26 cellular contexts compared by ENCODE assay signal in the genomic region with DNA sequence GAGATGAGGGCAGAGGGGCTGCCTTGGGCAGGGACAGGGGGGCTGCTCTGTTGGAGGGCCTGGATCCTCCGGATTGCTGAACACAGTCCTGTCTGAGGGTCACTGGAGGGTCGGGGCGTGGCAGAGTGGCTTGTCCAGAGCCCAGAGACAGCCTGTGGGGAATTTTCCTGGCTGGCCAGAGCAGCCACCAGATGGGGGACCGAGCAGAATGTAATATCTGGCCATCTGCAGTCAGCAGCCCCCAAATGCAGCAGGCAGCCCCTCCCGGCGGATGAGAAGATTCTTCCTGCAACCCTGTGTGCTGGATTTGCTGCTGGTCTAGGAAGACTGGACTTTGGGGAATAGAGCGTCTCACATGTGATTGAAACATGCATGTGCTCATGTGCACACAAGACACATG. TPM values are rescaled to one million over a fixed set of nuclear protein-coding genes. Genes with fewer than 3 reads are reported as not detected.
A peak's percentile ranks its signal among the peaks of the same experiment; 100 is the strongest.
DNase-seq lines count a peak whose midpoint lies in the region; ATAC-seq and TF ChIP-seq lines count a peak whose summit lies in the region.
"Had no signal": no experiment of that assay in that cellular context is flagged by ENCODE, and none has a peak within 500 bp of the region (broad histone marks: within the 10 kb centered on the region; RNA-seq: fewer than 3 reads in every experiment).

No MANE protein-coding gene starts in this region.

- H3K9ac ChIP-seq in neuronal stem cell (ENCODE audit: low read depth, low read length, poor library complexity) = peak overlapping the region; percentile 24
- H3K9ac ChIP-seq: BLaER1 had no signal

- H3K36me3 Mint-ChIP-seq in glutamatergic neuron (ENCODE audit: unreplicated experiment) (no peaks in the 10 kb centered on the region), type B pancreatic cell (no peaks in the 10 kb centered on the region)
- H3K36me3 Mint-ChIP-seq: CD14-positive monocyte; CD4-positive, alpha-beta memory T cell; CD4-positive, CD25-positive, alpha-beta regulatory T cell; CD8-positive, alpha-beta memory T cell had no signal

- no peak overlapping the region for H3K4ac ChIP-seq in neuronal stem cell (ENCODE audit: low read length)

- no peak for TF ChIP-seq CTCF in glutamatergic neuron (IDR thresholded peaks at IDR 0.05; ENCODE audit: partially characterized antibody, unreplicated experiment)
- TF ChIP-seq CTCF in type B pancreatic cell (conservative IDR thresholded peaks at IDR 0.05) = no peak

- H2BK15ac ChIP-seq in neuronal stem cell (ENCODE audit: low read length) = no peak overlapping the region

- H4K91ac ChIP-seq in neuronal stem cell (ENCODE audit: low read depth, low read length, poor library complexity) = no peak overlapping the region

- H3K27ac Mint-ChIP-seq in glutamatergic neuron (ENCODE audit: unreplicated experiment) (peak overlapping the region; percentile 12), type B pancreatic cell (no peak overlapping the region)
- H3K27ac Mint-ChIP-seq: CD4-positive, alpha-beta memory T cell; CD8-positive, alpha-beta memory T cell had no signal

- H2BK120ac ChIP-seq in neuronal stem cell (ENCODE audit: low read depth, low read length) = no peak overlapping the region

- no peak overlapping the region for H3K4me3 ChIP-seq in neuronal stem cell (ENCODE audit: low read length in 2 of 2)
- H3K4me3 ChIP-seq: BLaER1, GM12878 had no signal

- no CpG with 5 or more reads among the region's 7 CpGs for WGBS in neuronal stem cell (ENCODE audit: extremely low coverage in 2 of 2, insufficient read length in 2 of 2, insufficient replicate concordance in 1 of 2), 2 donors

- peak overlapping the region; percentile 46 for H3K18ac ChIP-seq in neuronal stem cell (ENCODE audit: low read length)

- no peaks in the 10 kb centered on the region for H3K4me1 ChIP-seq in neuronal stem cell (ENCODE audit: control insufficient read depth in 2 of 2, insufficient read depth in 1 of 2, low read depth in 1 of 2, low read length in 2 of 2)
- H3K4me1 ChIP-seq: BE2C had no signal

- no peak overlapping the region for H3K27ac ChIP-seq in neuronal stem cell (replicated peaks; ENCODE audit: low read length)
- H3K27ac ChIP-seq: BLaER1 had no signal

- DNase-seq in cardiac septum (ENCODE audit: low spot score) (peak; percentile 43), left cardiac atrium (no peak), glutamatergic neuron (peak; percentile 44), neuronal stem cell (ENCODE audit: low spot score) (no peak), NCI-H146 treated with DMSO at 0.1 percent for 48 hours (lab: John Stamatoyannopoulos, UW; ENCODE audit: unreplicated experiment) (no peak), type B pancreatic cell (ENCODE audit: extremely low spot score, unreplicated experiment) (no peak)
- DNase-seq: 8988T; ACHN; BE2C; C1 segment of cervical spinal cord; CD4-positive, alpha-beta memory T cell; CD4-positive, CD25-positive, alpha-beta regulatory T cell; CD8-positive, alpha-beta memory T cell; COR-L47; DMS 273 treated with DMSO at 0.1 percent for 48 hours; DMS153; DMS53; DMS79; DND-41; EL; GDM1 had no signal

- no peaks in the 10 kb centered on the region for H3K9me3 ChIP-seq in neuronal stem cell (replicated peaks in 1 of 2; ENCODE audit: control insufficient read depth in 2 of 2, insufficient read depth in 1 of 2, low read depth in 1 of 2, low read length in 2 of 2)
- H3K9me3 ChIP-seq: BE2C, BLaER1 had no signal

- peaks cover 0 to 4% (median 0%) of the 10 kb centered on the region in 3 experiments for H3K27me3 ChIP-seq in neuronal stem cell (ENCODE audit: control insufficient read depth in 3 of 3, insufficient read depth in 3 of 3, low read depth in 1 of 3, low read length in 3 of 3)
- H3K27me3 ChIP-seq: BLaER1 had no signal

- H3K27me3 Mint-ChIP-seq in glutamatergic neuron (ENCODE audit: unreplicated experiment) (peaks cover 4% of the 10 kb centered on the region), type B pancreatic cell (peaks cover 39% of the 10 kb centered on the region)
- H3K27me3 Mint-ChIP-seq: CD4-positive, CD25-positive, alpha-beta regulatory T cell; CD8-positive, alpha-beta memory T cell had no signal

- H3K4me3 Mint-ChIP-seq in glutamatergic neuron (ENCODE audit: unreplicated experiment) (peak overlapping the region; percentile 20), type B pancreatic cell (no peak overlapping the region)
- H3K4me3 Mint-ChIP-seq: CD14-positive monocyte; CD4-positive, alpha-beta memory T cell; CD4-positive, CD25-positive, alpha-beta regulatory T cell; CD8-positive, alpha-beta memory T cell had no signal

- H3K14ac ChIP-seq in neuronal stem cell (ENCODE audit: low read length) = no peak overlapping the region

- no peak overlapping the region for H3K4me2 ChIP-seq in neuronal stem cell (ENCODE audit: insufficient read depth, low read length, poor library complexity, severe bottlenecking)

- intact Hi-C loops in cardiac septum (cut with DNase I) (no loop called here), left cardiac atrium (cut with DNase I) (no loop called here)

- no peak overlapping the region for H2AFZ ChIP-seq in neuronal stem cell (ENCODE audit: low read length)

- peaks cover 4% of the 10 kb centered on the region for H3K9me3 Mint-ChIP-seq in glutamatergic neuron (ENCODE audit: unreplicated experiment)
- no peaks in the 10 kb centered on the region for H3K9me3 Mint-ChIP-seq in type B pancreatic cell

- H2BK12ac ChIP-seq in neuronal stem cell (ENCODE audit: low read length) = no peak overlapping the region

- no peak overlapping the region for H4K8ac ChIP-seq in neuronal stem cell (ENCODE audit: low read depth, low read length)

- no peak for ATAC-seq in left cardiac atrium
- ATAC-seq: GM12878 had no signal

- H3K4me1 Mint-ChIP-seq in glutamatergic neuron (ENCODE audit: low read depth, unreplicated experiment) (peaks cover 17% of the 10 kb centered on the region), type B pancreatic cell (ENCODE audit: unreplicated experiment) (peaks cover 19% of the 10 kb centered on the region)
- H3K4me1 Mint-ChIP-seq: CD14-positive monocyte; CD4-positive, alpha-beta memory T cell; CD4-positive, CD25-positive, alpha-beta regulatory T cell; CD8-positive, alpha-beta memory T cell had no signal

- H3K23ac ChIP-seq in neuronal stem cell (ENCODE audit: low read depth, low read length, poor library complexity) = no peak overlapping the region

- H2BK5ac ChIP-seq in neuronal stem cell (ENCODE audit: low read length) = no peak overlapping the region

- H2AK5ac ChIP-seq in neuronal stem cell (ENCODE audit: low read depth, low read length) = no peak overlapping the region

- H3K36me3 ChIP-seq in neuronal stem cell (replicated peaks in 1 of 2; ENCODE audit: control insufficient read depth in 2 of 2, insufficient read depth in 2 of 2, low read length in 2 of 2) = no peaks in the 10 kb centered on the region
- H3K36me3 ChIP-seq: BE2C, BLaER1 had no signal

- H3K79me1 ChIP-seq in neuronal stem cell (ENCODE audit: low read depth, low read length) = no peaks in the 10 kb centered on the region

RNA-seq across cellular contexts. Expression of gene NOS1, which starts 23.3 kb away (rescaled TPM):
- 0.32 TPM for total RNA-seq in cardiac septum
- total RNA-seq in left cardiac atrium = under 1 TPM; 0.06 to 0.89 TPM
- total RNA-seq in glutamatergic neuron (ENCODE audit: unreplicated experiment) = 0.96 TPM
- 0.03 TPM for polyA plus RNA-seq in neuronal stem cell (2013, experiment 1 of 2)
- 0.03 TPM for polyA plus RNA-seq in neuronal stem cell (2013, experiment 2 of 2)
- 0.48 and 0.52 TPM in 2 replicates for total RNA-seq in type B pancreatic cell (ENCODE audit: low replicate concordance)
- total RNA-seq: CD4-positive, alpha-beta memory T cell; CD4-positive, CD25-positive, alpha-beta regulatory T cell; CD8-positive, alpha-beta memory T cell; G401; GM12878 had no signal
- polyA plus RNA-seq: AG04450; CD14-positive monocyte; CD4-positive, alpha-beta memory T cell; CD4-positive, CD25-positive, alpha-beta regulatory T cell; CD8-positive, alpha-beta memory T cell had no signal

Comparison
In these comparisons a context has a peak if more than half of its experiments do, and no peak if none do; other contexts are left out.
1. DNase-seq: peak in cardiac septum (single experiment) and glutamatergic neuron (single experiment); none in left cardiac atrium (single experiment), neuronal stem cell (single experiment), NCI-H146 treated with DMSO at 0.1 percent for 48 hours (single experiment) and type B pancreatic cell (single experiment).